Comparison of ENCODE assay signal across 8 cellular contexts in the genomic region with DNA sequence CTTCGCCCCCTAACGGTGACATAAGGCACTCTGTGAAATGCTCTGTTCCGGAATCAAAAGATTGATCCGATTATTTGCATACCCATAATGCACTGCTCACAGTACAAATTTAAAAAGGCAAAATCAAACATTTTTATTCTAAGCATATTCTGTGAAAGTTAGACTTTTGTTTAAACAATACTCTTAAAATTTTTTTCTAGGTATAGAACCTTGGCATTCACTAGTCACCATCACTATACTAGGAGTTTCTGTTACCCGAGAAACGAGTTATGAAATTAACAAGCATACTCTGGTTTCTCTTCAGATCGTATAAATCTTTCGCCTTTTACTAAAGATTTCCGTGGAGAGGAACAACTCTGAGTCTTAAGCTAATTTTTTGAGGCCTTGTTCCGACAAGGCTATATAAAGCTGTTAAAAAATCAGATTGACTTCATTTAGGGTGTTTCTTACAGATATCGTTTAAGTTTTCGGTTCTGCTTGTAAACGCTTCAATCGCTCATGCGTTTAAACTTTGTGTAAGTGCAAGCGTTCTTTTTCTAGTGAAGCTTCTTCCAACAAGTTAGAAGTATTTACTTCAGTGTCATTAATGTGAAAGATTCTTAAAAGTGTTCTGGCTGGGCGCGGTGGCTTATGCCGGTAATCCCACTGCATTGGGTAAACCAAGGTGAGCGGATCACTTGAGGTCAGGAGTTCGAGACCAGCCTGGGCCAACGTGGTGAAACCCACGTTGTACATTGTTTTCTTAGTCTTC. TPM values are rescaled to one million over a fixed set of nuclear protein-coding genes. Genes with fewer than 3 reads are reported as not detected.
DNase-seq lines count a peak whose midpoint lies in the region; ATAC-seq and TF ChIP-seq lines count a peak whose summit lies in the region.

RNU5B-1 (plus strand) TSS at position 285 of the 751 bp plus-strand sequence.

- in situ Hi-C loops in GM18951 (cut with MboI; ENCODE audit: low sequenced_read_pairs, unreplicated experiment), result no loop called here

- H3K27me3 ChIP-seq in colonic mucosa, result no peaks in the 10 kb centered on the region

- intact Hi-C loops in colonic mucosa (cut with DNase I), result no loop called here
- intact Hi-C loops in left colon (cut with DNase I, micrococcal nuclease), result no loop called here

- H3K9ac ChIP-seq in colonic mucosa (ENCODE audit: low read depth in 2 of 2, low read length in 2 of 2), result peak within 1 kb of the TSS; percentile 64 to 82

- ATAC-seq in HG03196 (IDR thresholded peaks at IDR 0.05; ENCODE audit: unreplicated experiment) (peak; percentile 67), left colon (peak; percentile 85)

- peak; percentile 98 for TF ChIP-seq POLR2A in GM18951 (IDR thresholded peaks at IDR 0.05; ENCODE audit: extremely low read depth, insufficient read depth, insufficient read length)

- H3K27ac ChIP-seq in colonic mucosa, result peak within 1 kb of the TSS; percentile 77

- H3K9me3 ChIP-seq in colonic mucosa, result no peaks in the 10 kb centered on the region

- TF ChIP-seq CTCF in colonic mucosa (IDR thresholded peaks at IDR 0.05), result peak; percentile 94

- H3K36me3 ChIP-seq in colonic mucosa, result no peaks in the 10 kb centered on the region

- DNase-seq in Ammon's horn (ENCODE audit: low spot score), result peak; percentile 92
- DNase-seq in NCI-H446 (lab: John Stamatoyannopoulos, UW), result peak; percentile 95 to 96
- DNase-seq in activated CD4-positive, alpha-beta T cell treated with anti-CD3 and anti-CD28 coated beads for 1 hour, result peak; percentile 62
- DNase-seq in colonic mucosa, result peak; percentile 84
- DNase-seq in left colon, result peak in 1 of 2 donors; percentile 59
- DNase-seq in stimulated activated CD4-positive, alpha-beta T cell treated with anti-CD3 and anti-CD28 coated beads, Interleukin-1b, Interleukin-23, amount 100 ng/mL, for 4 hours (ENCODE audit: low read depth in 2 of 2), result peak; percentile 62 to 63

- H3K4me3 ChIP-seq in colonic mucosa, result peak within 1 kb of the TSS; percentile 42

- peaks cover 4% of the 10 kb centered on the region for H3K4me1 ChIP-seq in colonic mucosa

RNA-seq across cellular contexts. Expression of gene RNU5B-1, which starts in this region (rescaled TPM):
- total RNA-seq in colonic mucosa (10 to 100 TPM in 1 of 2 donors, not detected in 1; 26.1 TPM), left colon (not detected)

Comparison
In these comparisons a context has a peak if more than half of its experiments do, and no peak if none do; other contexts are left out.
1. Peak in ATAC-seq in left colon; RNA of the gene not detected or under 1 TPM.